In the genomic region with DNA sequence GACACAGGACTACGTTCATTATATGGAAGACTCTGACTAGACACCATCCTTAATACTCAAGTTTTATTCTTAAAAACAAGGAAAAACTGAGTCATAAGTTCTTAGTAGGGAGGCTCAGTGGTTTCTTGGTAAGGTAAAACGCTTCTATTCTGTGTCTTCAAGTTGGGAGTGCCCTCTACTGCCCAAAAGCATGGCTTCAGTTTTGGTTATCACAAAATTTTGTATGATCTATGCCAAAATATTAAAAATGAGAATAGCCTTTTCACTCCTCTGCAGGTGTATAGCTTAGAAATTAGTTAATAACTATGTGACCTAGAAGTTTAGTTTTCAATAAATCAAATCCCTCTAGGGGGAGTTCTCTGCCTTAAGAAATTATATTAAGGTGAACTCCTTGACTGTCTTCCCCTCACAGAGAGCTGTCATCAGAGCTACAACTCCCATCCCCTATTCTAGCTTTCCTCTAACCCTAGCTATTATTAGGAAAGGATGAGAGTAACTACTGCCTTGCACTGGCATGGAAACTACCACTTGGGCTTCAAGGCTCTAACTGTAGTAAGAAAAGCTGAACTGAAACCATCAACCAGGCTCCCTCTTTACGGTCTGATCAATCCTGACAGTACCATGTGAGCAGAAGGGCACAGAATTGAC, we compare ENCODE assay signal across 8 cellular contexts.
DNase-seq lines count a peak whose midpoint lies in the region; ATAC-seq and TF ChIP-seq lines count a peak whose summit lies in the region.

No MANE protein-coding gene starts in this region.

- no peaks in the 10 kb centered on the region for H3K27me3 ChIP-seq in adipocyte (replicated peaks; ENCODE audit: control insufficient read depth, insufficient read depth, low read length)

- no peak overlapping the region for H3K9ac ChIP-seq in adipocyte (ENCODE audit: low read length)

- H3K4me3 Mint-ChIP-seq in activated T-cell treated with anti-CD3 and anti-CD28 coated beads, Interleukin-2, amount 50 U/mL, for 72 hours: no peak overlapping the region
- H3K4me3 Mint-ChIP-seq in activated T-cell treated with anti-CD3 and anti-CD28 coated beads, Interleukin-2, amount 50 U/mL, for 24 hours: no peak overlapping the region
- no peak overlapping the region for H3K4me3 Mint-ChIP-seq in osteocyte (ENCODE audit: unreplicated experiment)

- ATAC-seq in activated T-cell treated with anti-CD3 and anti-CD28 coated beads, Interleukin-2, amount 50 U/mL, for 72 hours (replicated peaks in 1 of 2): peak; percentile 45 to 56
- ATAC-seq in HG03280 (IDR thresholded peaks at IDR 0.05; ENCODE audit: unreplicated experiment): peak; percentile 54
- ATAC-seq in HG03196 (IDR thresholded peaks at IDR 0.05; ENCODE audit: unreplicated experiment): no peak

- no peaks in the 10 kb centered on the region for H3K36me3 ChIP-seq in adipocyte (ENCODE audit: control insufficient read depth, insufficient read depth, low read length, severe bottlenecking)

- no peaks in the 10 kb centered on the region for H3K27me3 Mint-ChIP-seq in activated T-cell treated with anti-CD3 and anti-CD28 coated beads, Interleukin-2, amount 50 U/mL, for 72 hours (ENCODE audit: low read depth)
- no peaks in the 10 kb centered on the region for H3K27me3 Mint-ChIP-seq in activated T-cell treated with anti-CD3 and anti-CD28 coated beads, Interleukin-2, amount 50 U/mL, for 24 hours
- no peaks in the 10 kb centered on the region for H3K27me3 Mint-ChIP-seq in osteocyte (ENCODE audit: unreplicated experiment)

- H3K4me1 Mint-ChIP-seq in activated T-cell treated with anti-CD3 and anti-CD28 coated beads, Interleukin-2, amount 50 U/mL, for 72 hours (ENCODE audit: low read depth): peaks cover 19% of the 10 kb centered on the region
- peaks cover 19% of the 10 kb centered on the region for H3K4me1 Mint-ChIP-seq in activated T-cell treated with anti-CD3 and anti-CD28 coated beads, Interleukin-2, amount 50 U/mL, for 24 hours (ENCODE audit: low read depth)
- H3K4me1 Mint-ChIP-seq in osteocyte (ENCODE audit: unreplicated experiment): peaks cover 40% of the 10 kb centered on the region

- H3K9me3 ChIP-seq in adipocyte (ENCODE audit: control insufficient read depth, low read length): no peaks in the 10 kb centered on the region

- no peak overlapping the region for H3K4me3 ChIP-seq in adipocyte (ENCODE audit: low read length)

- no peaks in the 10 kb centered on the region for H3K9me3 Mint-ChIP-seq in activated T-cell treated with anti-CD3 and anti-CD28 coated beads, Interleukin-2, amount 50 U/mL, for 72 hours
- no peaks in the 10 kb centered on the region for H3K9me3 Mint-ChIP-seq in activated T-cell treated with anti-CD3 and anti-CD28 coated beads, Interleukin-2, amount 50 U/mL, for 24 hours
- no peaks in the 10 kb centered on the region for H3K9me3 Mint-ChIP-seq in osteocyte (ENCODE audit: unreplicated experiment)

- H3K36me3 Mint-ChIP-seq in activated T-cell treated with anti-CD3 and anti-CD28 coated beads, Interleukin-2, amount 50 U/mL, for 72 hours (ENCODE audit: insufficient read depth in 2 of 2): no peaks in the 10 kb centered on the region
- H3K36me3 Mint-ChIP-seq in activated T-cell treated with anti-CD3 and anti-CD28 coated beads, Interleukin-2, amount 50 U/mL, for 24 hours (ENCODE audit: low read depth): no peaks in the 10 kb centered on the region
- H3K36me3 Mint-ChIP-seq in osteocyte (ENCODE audit: unreplicated experiment): no peaks in the 10 kb centered on the region

- peak; percentile 49 for TF ChIP-seq CTCF in osteocyte (IDR thresholded peaks at IDR 0.05)

- peaks cover 28% of the 10 kb centered on the region for H3K4me1 ChIP-seq in adipocyte (ENCODE audit: control insufficient read depth, insufficient read depth, low read length)

- no peak for DNase-seq in activated T-cell treated with anti-CD3 and anti-CD28 coated beads, Interleukin-2, amount 50 U/mL, for 72 hours
- DNase-seq in activated T-cell treated with anti-CD3 and anti-CD28 coated beads, Interleukin-2, amount 50 U/mL, for 24 hours: no peak
- DNase-seq in adipocyte (ENCODE audit: low read depth) (peak; percentile 49), osteocyte (ENCODE audit: extremely low spot score, unreplicated experiment) (no peak), ecto neural progenitor cell (ENCODE audit: low spot score) (no peak), ureter (ENCODE audit: low spot score) (no peak)

- peak overlapping the region; percentile 42 for H3K27ac Mint-ChIP-seq in activated T-cell treated with anti-CD3 and anti-CD28 coated beads, Interleukin-2, amount 50 U/mL, for 72 hours
- no peak overlapping the region for H3K27ac Mint-ChIP-seq in activated T-cell treated with anti-CD3 and anti-CD28 coated beads, Interleukin-2, amount 50 U/mL, for 24 hours
- no peak overlapping the region for H3K27ac Mint-ChIP-seq in osteocyte (ENCODE audit: unreplicated experiment)
